ENCODE assay signal across 1 cellular context in genomic region chr13:97328222-97328790, GRCh38.
TF ChIP-seq lines count a peak whose summit lies in the region.

No MANE protein-coding gene starts in this region.

TF ChIP-seq in HepG2, 621 proteins besides CTCF, POLR2A, EP300 and RAD21 (continued from another document):
- no peak for TF ChIP-seq ZSCAN25 (CRISPR knock-in tag; IDR thresholded peaks at IDR 0.05)
- no peak for TF ChIP-seq SNAPC5 (CRISPR knock-in tag; IDR thresholded peaks at IDR 0.05; ENCODE audit: borderline replicate concordance)
